In the genomic region with DNA sequence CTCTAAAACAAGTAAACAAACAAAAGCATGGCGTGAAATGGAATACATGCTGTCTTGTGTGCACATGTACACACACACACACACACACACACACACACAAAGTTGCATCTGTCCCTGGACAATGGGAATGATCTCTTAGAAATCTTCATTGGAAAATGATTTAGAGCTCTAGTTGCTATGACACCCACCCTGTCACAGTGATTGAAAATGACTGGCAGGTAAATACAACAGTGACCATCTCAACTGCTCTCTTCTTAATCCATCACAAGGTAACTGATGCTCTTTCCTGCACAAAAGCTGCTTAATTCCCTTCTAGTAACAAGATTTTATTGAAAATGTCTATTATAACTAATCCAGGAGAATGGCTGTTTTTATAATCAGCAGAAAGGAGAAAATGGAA, we compare ENCODE assay signal across 25 cellular contexts.
"Had no signal": no experiment of that assay in that cellular context is flagged by ENCODE, and none has a peak within 500 bp of the region (broad histone marks: within the 10 kb centered on the region; RNA-seq: fewer than 3 reads in every experiment).

No MANE protein-coding gene starts in this region.

- H2AFZ ChIP-seq: PC-9 had no signal

- H3K36me3 ChIP-seq: breast epithelium had no signal

- DNase-seq: activated CD4-positive, alpha-beta T cell treated with anti-CD3 and anti-CD28 coated beads for 48 hours; activated CD4-positive, alpha-beta T cell treated with anti-CD3 and anti-CD28 coated beads, Interleukin-2, amount 50 U/mL, for 48 hours; activated CD4-positive, CD25-positive, alpha-beta regulatory T cell treated with anti-CD3 and anti-CD28 coated beads, Interleukin-2, amount 50 U/mL, for 72 hours; activated CD8-positive, alpha-beta memory T cell treated with anti-CD3 and anti-CD28 coated beads, Interleukin-2, amount 10 ng/mL, durations not matched to agents 7 days and 5 days; activated effector memory CD4-positive, alpha-beta T cell treated with Interleukin-2 at 50 U/mL for 16 hours; activated naive CD4-positive, alpha-beta T cell; activated T-cell treated with anti-CD3 and anti-CD28 coated beads, Interleukin-2, amount 50 U/mL, for 24 hours; aorta; caudate nucleus; NCI-H1092; NCI-H1436; NCI-H1694 treated with DMSO at 0.1 percent for 48 hours; NCI-H2029 treated with DMSO at 0.1 percent for 48 hours; NCI-H2171; NCI-H226; NCI-H510A treated with DMSO at 0.1 percent for 48 hours; NCI-H69; PC-9; SHP77 treated with DMSO at 0.1 percent for 48 hours had no signal

- H3K9me3 ChIP-seq: breast epithelium had no signal

- H3K4me2 ChIP-seq: KMS-11, PC-9 had no signal

- H3K4me3 ChIP-seq: breast epithelium, PC-9 had no signal

- H3K27ac ChIP-seq: breast epithelium, KMS-11, PC-9 had no signal

- H3K27me3 ChIP-seq: breast epithelium had no signal

- H3K36me3 Mint-ChIP-seq: activated CD8-positive, alpha-beta memory T cell treated with anti-CD3 and anti-CD28 coated beads, Interleukin-2, amount 10 ng/mL, durations not matched to agents 7 days and 5 days; activated naive CD4-positive, alpha-beta T cell treated with anti-CD3 and anti-CD28 coated beads, Interleukin-2, amount 50 U/mL, for 24 hours had no signal

- H3K27me3 Mint-ChIP-seq: activated CD8-positive, alpha-beta memory T cell treated with anti-CD3 and anti-CD28 coated beads, Interleukin-2, amount 10 ng/mL, durations not matched to agents 7 days and 5 days; activated naive CD4-positive, alpha-beta T cell treated with anti-CD3 and anti-CD28 coated beads, Interleukin-2, amount 50 U/mL, for 24 hours; activated T-cell treated with anti-CD3 and anti-CD28 coated beads, Interleukin-2, amount 50 U/mL, for 24 hours had no signal

- H3K4me3 Mint-ChIP-seq: activated CD8-positive, alpha-beta memory T cell treated with anti-CD3 and anti-CD28 coated beads, Interleukin-2, amount 10 ng/mL, durations not matched to agents 7 days and 5 days; activated naive CD4-positive, alpha-beta T cell treated with anti-CD3 and anti-CD28 coated beads, Interleukin-2, amount 50 U/mL, for 24 hours; activated T-cell treated with anti-CD3 and anti-CD28 coated beads, Interleukin-2, amount 50 U/mL, for 24 hours; activated T-helper 1 cell treated with anti-CD3 and anti-CD28 coated beads, Interleukin-12 subunit alpha, Interleukin-12 subunit beta, Interleukin-2, Interleukin-4 antibody, amounts not matched to agents 30 ng/mL and 10 ng/mL and 1 ng/mL, durations not matched to agents 14 hours and 24 hours and 36 hours; T-helper 1 cell treated with Interleukin-12 subunit alpha and Interleukin-12 subunit beta and Interleukin-4 antibody, amounts not matched to agents 30 μg/mL and 1 μg/mL, for 36 hours; WTC11 had no signal

- H3K4me1 Mint-ChIP-seq: activated CD8-positive, alpha-beta memory T cell treated with anti-CD3 and anti-CD28 coated beads, Interleukin-2, amount 10 ng/mL, durations not matched to agents 7 days and 5 days; activated naive CD4-positive, alpha-beta T cell treated with anti-CD3 and anti-CD28 coated beads, Interleukin-2, amount 50 U/mL, for 24 hours; WTC11 had no signal

- H3K4me1 ChIP-seq: breast epithelium had no signal

- H3K9me3 Mint-ChIP-seq: activated naive CD4-positive, alpha-beta T cell treated with anti-CD3 and anti-CD28 coated beads, Interleukin-2, amount 50 U/mL, for 24 hours; activated T-cell treated with anti-CD3 and anti-CD28 coated beads, Interleukin-2, amount 50 U/mL, for 24 hours; T-helper 1 cell treated with Interleukin-12 subunit alpha and Interleukin-12 subunit beta and Interleukin-4 antibody, amounts not matched to agents 30 μg/mL and 1 μg/mL, for 36 hours had no signal

- H3K27ac Mint-ChIP-seq: activated CD8-positive, alpha-beta memory T cell treated with anti-CD3 and anti-CD28 coated beads, Interleukin-2, amount 10 ng/mL, durations not matched to agents 7 days and 5 days; activated naive CD4-positive, alpha-beta T cell treated with anti-CD3 and anti-CD28 coated beads, Interleukin-2, amount 50 U/mL, for 24 hours; activated T-cell treated with anti-CD3 and anti-CD28 coated beads, Interleukin-2, amount 50 U/mL, for 24 hours; activated T-helper 1 cell treated with anti-CD3 and anti-CD28 coated beads, Interleukin-12 subunit alpha, Interleukin-12 subunit beta, Interleukin-2, Interleukin-4 antibody, amounts not matched to agents 30 ng/mL and 10 ng/mL and 1 ng/mL, durations not matched to agents 14 hours and 24 hours and 36 hours; T-helper 1 cell treated with Interleukin-12 subunit alpha and Interleukin-12 subunit beta and Interleukin-4 antibody, amounts not matched to agents 30 μg/mL and 1 μg/mL, for 36 hours; WTC11 had no signal
